ENCODE assay signal across 12 cellular contexts in genomic region chr7:93327006-93327633, GRCh38.
A peak's percentile ranks its signal among the peaks of the same experiment; 100 is the strongest.
DNase-seq lines count a peak whose midpoint lies in the region; TF ChIP-seq lines count a peak whose summit lies in the region.
"Had no signal": no experiment of that assay in that cellular context is flagged by ENCODE, and none has a peak within 500 bp of the region (broad histone marks: within the 10 kb centered on the region; RNA-seq: fewer than 3 reads in every experiment).

No MANE protein-coding gene starts in this region.

- H3K36me3 ChIP-seq in ACC112 (ENCODE audit: insufficient read depth, low read length), result no peaks in the 10 kb centered on the region
- H3K36me3 ChIP-seq: right lobe of liver had no signal

- H3K4me3 ChIP-seq in ACC112 (ENCODE audit: low read depth, low read length) (no peak overlapping the region), fibroblast of villous mesenchyme (ENCODE audit: low read depth, low read length) (no peak overlapping the region)
- H3K4me3 ChIP-seq: right lobe of liver had no signal

- H2AFZ ChIP-seq in ACC112 (ENCODE audit: low read length, unreplicated experiment), result no peak overlapping the region

- peaks cover 7% of the 10 kb centered on the region for H3K4me1 ChIP-seq in ACC112 (ENCODE audit: control insufficient read depth, insufficient read depth, low read length, unreplicated experiment)
- H3K4me1 ChIP-seq: right lobe of liver had no signal

- DNase-seq in HS-27A (ENCODE audit: low read depth), result peak; percentile 58
- peak; percentile 38 to 79 for DNase-seq in SW 1271 (lab: John Stamatoyannopoulos, UW)
- peak; percentile 89 for DNase-seq in fibroblast of villous mesenchyme (ENCODE audit: low read depth)
- no peak for DNase-seq in SHP77 (lab: John Stamatoyannopoulos, UW)
- DNase-seq in DMS153 (lab: John Stamatoyannopoulos, UW), result no peak
- no peak for DNase-seq in cerebellar nuclear complex (lab: John Stamatoyannopoulos, UW)
- no peak for DNase-seq in activated gamma-delta T cell (lab: John Stamatoyannopoulos, UW)
- DNase-seq: activated CD4-positive, CD25-positive, alpha-beta regulatory T cell; NCI-H1417 treated with DMSO at 0.1 percent for 48 hours; right lobe of liver had no signal

- no peak for TF ChIP-seq CTCF in fibroblast of villous mesenchyme (IDR thresholded peaks at IDR 0.05; ENCODE audit: insufficient read depth, low read depth, low read length)

- H3K79me2 ChIP-seq in ACC112 (ENCODE audit: control insufficient read depth, insufficient read depth, low read length, unreplicated experiment), result no peaks in the 10 kb centered on the region

- no peaks in the 10 kb centered on the region for H3K27me3 ChIP-seq in ACC112 (ENCODE audit: insufficient read depth, low read length)
- H3K27me3 ChIP-seq: right lobe of liver had no signal

- peak overlapping the region; percentile 60 for H3K27ac ChIP-seq in ACC112 (ENCODE audit: low read depth, low read length)
- H3K27ac ChIP-seq: C4-2B, right lobe of liver had no signal

Comparison
In these comparisons a context has a peak if more than half of its experiments do, and no peak if none do; other contexts are left out.
1. DNase-seq: peak in HS-27A (single experiment), SW 1271 (2 of 2) and fibroblast of villous mesenchyme (single experiment); none in SHP77 (0 of 2), DMS153 (single experiment), cerebellar nuclear complex (0 of 2) and activated gamma-delta T cell (single experiment).